Comparison of ENCODE assay signal across 1 cellular context in genomic region chr15:72184165-72184811, GRCh38.
TF ChIP-seq lines count a peak whose summit lies in the region.

No MANE protein-coding gene starts in this region.

TF ChIP-seq in HepG2, 621 proteins besides CTCF, POLR2A, EP300 and RAD21 (continued from another document):
- TF ChIP-seq ZNF790 (CRISPR knock-in tag; IDR thresholded peaks at IDR 0.05; ENCODE audit: borderline replicate concordance) (no peak), LRRFIP1 (CRISPR knock-in tag; conservative IDR thresholded peaks at IDR 0.05) (no peak), GABPB1 (CRISPR knock-in tag; IDR thresholded peaks at IDR 0.05) (peak; percentile 27; the same call in 1 of the 2 replicates), ZNF687 (CRISPR knock-in tag; IDR thresholded peaks at IDR 0.05) (peak; percentile 74), RXRB (CRISPR knock-in tag; IDR thresholded peaks at IDR 0.05; ENCODE audit: borderline replicate concordance) (peak; percentile 63; the same call in 1 of the 2 replicates), NR2F6 (IDR thresholded peaks at IDR 0.05) (no peak), NR2F6 (CRISPR knock-in tag; IDR thresholded peaks at IDR 0.05) (no peak)
- TF ChIP-seq, protein P1, sequence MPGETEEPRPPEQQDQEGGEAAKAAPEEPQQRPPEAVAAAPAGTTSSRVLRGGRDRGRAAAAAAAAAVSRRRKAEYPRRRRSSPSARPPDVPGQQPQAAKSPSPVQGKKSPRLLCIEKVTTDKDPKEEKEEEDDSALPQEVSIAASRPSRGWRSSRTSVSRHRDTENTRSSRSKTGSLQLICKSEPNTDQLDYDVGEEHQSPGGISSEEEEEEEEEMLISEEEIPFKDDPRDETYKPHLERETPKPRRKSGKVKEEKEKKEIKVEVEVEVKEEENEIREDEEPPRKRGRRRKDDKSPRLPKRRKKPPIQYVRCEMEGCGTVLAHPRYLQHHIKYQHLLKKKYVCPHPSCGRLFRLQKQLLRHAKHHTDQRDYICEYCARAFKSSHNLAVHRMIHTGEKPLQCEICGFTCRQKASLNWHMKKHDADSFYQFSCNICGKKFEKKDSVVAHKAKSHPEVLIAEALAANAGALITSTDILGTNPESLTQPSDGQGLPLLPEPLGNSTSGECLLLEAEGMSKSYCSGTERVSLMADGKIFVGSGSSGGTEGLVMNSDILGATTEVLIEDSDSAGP (CRISPR knock-in tag; IDR thresholded peaks at IDR 0.05; ENCODE audit: borderline replicate concordance): peak; percentile 46; the same call in 1 of the 2 replicates
